In the genomic region with DNA sequence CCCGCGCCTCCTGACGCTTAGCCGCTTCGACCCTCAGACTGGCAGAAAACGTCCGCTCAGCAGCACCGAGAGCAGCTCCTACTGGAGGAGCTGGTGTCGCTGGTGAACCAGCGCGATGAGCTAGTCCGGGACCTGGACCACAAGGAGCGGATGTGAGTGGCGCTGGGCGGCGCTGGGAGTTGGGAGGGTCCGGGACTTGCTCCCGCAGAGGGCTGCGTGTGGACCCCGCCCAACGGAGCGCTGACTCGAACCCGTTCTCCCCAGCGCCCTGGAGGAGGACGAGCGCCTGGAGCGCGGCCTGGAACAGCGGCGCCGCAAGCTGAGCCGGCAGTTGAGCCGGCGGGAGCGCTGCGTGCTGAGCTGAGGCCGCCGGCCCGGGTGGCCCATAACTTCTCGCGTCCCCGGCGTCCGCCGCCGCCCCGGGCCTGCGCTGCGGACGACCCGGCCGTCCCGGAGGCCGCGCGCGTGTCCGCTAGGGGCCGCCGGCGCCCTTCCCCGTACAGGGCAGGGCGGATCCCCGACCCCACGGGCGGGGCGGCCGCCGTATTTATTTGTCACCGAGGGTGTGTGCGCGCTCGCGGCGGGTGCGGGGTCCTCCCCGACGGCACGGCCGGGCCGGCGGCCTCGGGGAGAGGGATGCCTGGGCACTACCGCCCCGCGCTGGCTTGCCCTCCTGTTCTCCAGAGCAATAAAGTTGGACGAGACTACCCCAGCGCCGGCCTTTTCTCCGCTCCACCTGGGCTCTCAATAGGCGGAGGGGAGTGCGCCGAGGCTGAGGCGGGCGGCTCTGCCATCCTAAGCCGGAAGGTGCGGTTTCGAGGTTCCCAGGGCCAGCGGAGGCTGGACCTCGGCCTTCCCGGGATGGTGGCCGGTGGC, we compare ENCODE assay signal across 1 cellular context.
A peak's percentile ranks its signal among the peaks of the same experiment; 100 is the strongest.
TF ChIP-seq lines count a peak whose summit lies in the region.

No MANE protein-coding gene starts in this region.

TF ChIP-seq in WTC11, 78 proteins besides CTCF, POLR2A, EP300 and RAD21 (continues in another document):
- TF ChIP-seq USF1 (CRISPR knock-in tag; IDR thresholded peaks at IDR 0.05) (no peak), JUN (CRISPR knock-in tag; IDR thresholded peaks at IDR 0.05) (no peak), PRDM15 (CRISPR knock-in tag; IDR thresholded peaks at IDR 0.05) (peak; percentile 52), TCF7 (CRISPR knock-in tag; IDR thresholded peaks at IDR 0.05; ENCODE audit: low read depth) (no peak), STAT6 (CRISPR knock-in tag; conservative IDR thresholded peaks at IDR 0.05; ENCODE audit: low read depth) (0 out of 2 replicates have a peak, but pooled peaks have one; percentile 37), FOXJ3 (CRISPR knock-in tag; IDR thresholded peaks at IDR 0.05; ENCODE audit: borderline replicate concordance) (no peak), ZNF232 (CRISPR knock-in tag; IDR thresholded peaks at IDR 0.05) (no peak), TEAD1 (CRISPR knock-in tag; IDR thresholded peaks at IDR 0.05) (no peak), ZBTB21 (CRISPR knock-in tag; IDR thresholded peaks at IDR 0.05; ENCODE audit: borderline replicate concordance) (no peak), ZNF512 (CRISPR knock-in tag; IDR thresholded peaks at IDR 0.05; ENCODE audit: borderline replicate concordance) (no peak), MYBL2 (CRISPR knock-in tag; IDR thresholded peaks at IDR 0.05) (no peak), ZNF219 (CRISPR knock-in tag; IDR thresholded peaks at IDR 0.05; ENCODE audit: borderline replicate concordance) (no peak), ERG (CRISPR knock-in tag; IDR thresholded peaks at IDR 0.05) (no peak), ZNF263 (CRISPR knock-in tag; IDR thresholded peaks at IDR 0.05; ENCODE audit: low read depth) (no peak), NFE2L1 (CRISPR knock-in tag; IDR thresholded peaks at IDR 0.05) (no peak), TEAD4 (CRISPR knock-in tag; IDR thresholded peaks at IDR 0.05) (no peak), OVOL2 (CRISPR knock-in tag; IDR thresholded peaks at IDR 0.05; ENCODE audit: borderline replicate concordance) (no peak), ELF4 (CRISPR knock-in tag; IDR thresholded peaks at IDR 0.05; ENCODE audit: low read depth) (no peak), ZNF423 (CRISPR knock-in tag; IDR thresholded peaks at IDR 0.05) (no peak), TP53 (CRISPR knock-in tag; IDR thresholded peaks at IDR 0.05) (no peak), FOXP4 (CRISPR knock-in tag; IDR thresholded peaks at IDR 0.05) (no peak), CDX4 (CRISPR knock-in tag; IDR thresholded peaks at IDR 0.05; ENCODE audit: borderline replicate concordance) (no peak), ATF2 (CRISPR knock-in tag; IDR thresholded peaks at IDR 0.05; ENCODE audit: borderline replicate concordance, low read depth) (no peak), E2F4 (CRISPR knock-in tag; IDR thresholded peaks at IDR 0.05; ENCODE audit: borderline replicate concordance, low read depth) (no peak), RORB (CRISPR knock-in tag; IDR thresholded peaks at IDR 0.05) (no peak), ZNF671 (CRISPR knock-in tag; IDR thresholded peaks at IDR 0.05) (no peak)
- TF ChIP-seq, protein P1, sequence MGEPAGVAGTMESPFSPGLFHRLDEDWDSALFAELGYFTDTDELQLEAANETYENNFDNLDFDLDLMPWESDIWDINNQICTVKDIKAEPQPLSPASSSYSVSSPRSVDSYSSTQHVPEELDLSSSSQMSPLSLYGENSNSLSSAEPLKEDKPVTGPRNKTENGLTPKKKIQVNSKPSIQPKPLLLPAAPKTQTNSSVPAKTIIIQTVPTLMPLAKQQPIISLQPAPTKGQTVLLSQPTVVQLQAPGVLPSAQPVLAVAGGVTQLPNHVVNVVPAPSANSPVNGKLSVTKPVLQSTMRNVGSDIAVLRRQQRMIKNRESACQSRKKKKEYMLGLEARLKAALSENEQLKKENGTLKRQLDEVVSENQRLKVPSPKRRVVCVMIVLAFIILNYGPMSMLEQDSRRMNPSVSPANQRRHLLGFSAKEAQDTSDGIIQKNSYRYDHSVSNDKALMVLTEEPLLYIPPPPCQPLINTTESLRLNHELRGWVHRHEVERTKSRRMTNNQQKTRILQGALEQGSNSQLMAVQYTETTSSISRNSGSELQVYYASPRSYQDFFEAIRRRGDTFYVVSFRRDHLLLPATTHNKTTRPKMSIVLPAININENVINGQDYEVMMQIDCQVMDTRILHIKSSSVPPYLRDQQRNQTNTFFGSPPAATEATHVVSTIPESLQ (CRISPR knock-in tag; IDR thresholded peaks at IDR 0.05): no peak
- TF ChIP-seq, protein P2, sequence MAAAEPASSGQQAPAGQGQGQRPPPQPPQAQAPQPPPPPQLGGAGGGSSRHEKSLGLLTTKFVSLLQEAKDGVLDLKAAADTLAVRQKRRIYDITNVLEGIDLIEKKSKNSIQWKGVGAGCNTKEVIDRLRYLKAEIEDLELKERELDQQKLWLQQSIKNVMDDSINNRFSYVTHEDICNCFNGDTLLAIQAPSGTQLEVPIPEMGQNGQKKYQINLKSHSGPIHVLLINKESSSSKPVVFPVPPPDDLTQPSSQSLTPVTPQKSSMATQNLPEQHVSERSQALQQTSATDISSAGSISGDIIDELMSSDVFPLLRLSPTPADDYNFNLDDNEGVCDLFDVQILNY (CRISPR knock-in tag; IDR thresholded peaks at IDR 0.05): no peak
- TF ChIP-seq, protein P3, sequence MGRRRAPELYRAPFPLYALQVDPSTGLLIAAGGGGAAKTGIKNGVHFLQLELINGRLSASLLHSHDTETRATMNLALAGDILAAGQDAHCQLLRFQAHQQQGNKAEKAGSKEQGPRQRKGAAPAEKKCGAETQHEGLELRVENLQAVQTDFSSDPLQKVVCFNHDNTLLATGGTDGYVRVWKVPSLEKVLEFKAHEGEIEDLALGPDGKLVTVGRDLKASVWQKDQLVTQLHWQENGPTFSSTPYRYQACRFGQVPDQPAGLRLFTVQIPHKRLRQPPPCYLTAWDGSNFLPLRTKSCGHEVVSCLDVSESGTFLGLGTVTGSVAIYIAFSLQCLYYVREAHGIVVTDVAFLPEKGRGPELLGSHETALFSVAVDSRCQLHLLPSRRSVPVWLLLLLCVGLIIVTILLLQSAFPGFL (CRISPR knock-in tag; IDR thresholded peaks at IDR 0.05; ENCODE audit: borderline replicate concordance): no peak
- TF ChIP-seq, protein P4, sequence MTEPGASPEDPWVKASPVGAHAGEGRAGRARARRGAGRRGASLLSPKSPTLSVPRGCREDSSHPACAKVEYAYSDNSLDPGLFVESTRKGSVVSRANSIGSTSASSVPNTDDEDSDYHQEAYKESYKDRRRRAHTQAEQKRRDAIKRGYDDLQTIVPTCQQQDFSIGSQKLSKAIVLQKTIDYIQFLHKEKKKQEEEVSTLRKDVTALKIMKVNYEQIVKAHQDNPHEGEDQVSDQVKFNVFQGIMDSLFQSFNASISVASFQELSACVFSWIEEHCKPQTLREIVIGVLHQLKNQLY (CRISPR knock-in tag; IDR thresholded peaks at IDR 0.05): no peak
